8 cellular contexts compared by ENCODE assay signal in the genomic region with DNA sequence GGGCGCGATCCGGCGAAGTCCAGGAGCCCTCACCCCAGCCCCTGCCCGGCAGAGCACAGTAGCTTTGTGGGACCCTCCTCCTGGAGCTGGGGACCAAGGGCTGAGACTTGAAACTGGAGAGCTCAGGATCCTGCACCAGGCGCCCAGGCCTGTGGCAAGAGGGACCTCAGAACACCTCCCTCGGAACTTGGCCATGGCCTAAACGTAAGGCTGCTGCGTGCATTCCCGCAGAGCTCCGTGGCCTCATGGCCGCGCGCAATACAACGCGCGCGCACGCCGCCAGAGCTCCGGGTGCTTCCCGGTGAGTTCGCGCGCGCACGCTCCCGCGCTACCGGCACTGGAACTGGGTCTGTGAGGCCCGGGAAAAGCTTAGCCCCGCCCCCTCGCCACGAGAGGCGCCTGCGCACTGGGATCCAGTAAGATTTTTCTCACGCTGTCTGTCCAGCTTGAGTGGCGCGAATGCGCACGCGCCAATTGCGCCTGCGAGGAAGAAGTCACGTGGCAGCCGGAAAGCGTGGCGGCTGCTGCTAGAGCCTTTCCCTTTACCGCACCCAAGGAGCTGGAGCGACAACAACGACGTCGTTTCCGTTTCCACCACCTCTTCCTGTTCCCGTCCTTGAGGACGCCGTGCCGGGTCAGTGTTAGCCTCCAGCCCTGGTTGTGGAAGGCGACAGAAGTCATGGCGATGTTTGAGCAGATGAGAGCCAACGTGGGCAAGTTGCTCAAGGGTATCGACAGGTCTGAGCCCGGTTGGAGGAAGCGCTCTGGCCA. TPM values are rescaled to one million over a fixed set of nuclear protein-coding genes. Genes with fewer than 3 reads are reported as not detected.
DNase-seq lines count a peak whose midpoint lies in the region; ATAC-seq lines count a peak whose summit lies in the region.

TSS of gene EIF3K (plus strand) at position 599 of the 771 bp plus-strand sequence. CDS start at position 680, 81 bp downstream.

- peak; percentile 71 for ATAC-seq in GM21528 (IDR thresholded peaks at IDR 0.05; ENCODE audit: low FRiP score, unreplicated experiment)

- H3K27me3 Mint-ChIP-seq in IgD-negative memory B cell: no peaks in the 10 kb centered on the region

- peaks cover 6% of the 10 kb centered on the region for H3K36me3 Mint-ChIP-seq in IgD-negative memory B cell

- DNase-seq in D341Med (ENCODE audit: low spot score) (peak; percentile 98), OCI-M2 (lab: John Stamatoyannopoulos, UW; ENCODE audit: unreplicated experiment) (peak; percentile 99), activated T-cell treated with anti-CD3 and anti-CD28 coated beads for 4 hours (peak; percentile 97), epidermal melanocyte (ENCODE audit: insufficient read length, low spot score) (peak; percentile 97), middle frontal gyrus (ENCODE audit: extremely low spot score, low spot score) (peak; percentile 99)
- peak; percentile 97 to 98 for DNase-seq in stimulated activated CD8-positive, alpha-beta memory T cell treated with anti-CD3 and anti-CD28 coated beads, Interleukin-2, amount 100 ng/mL, for 48 hours (ENCODE audit: low read depth in 2 of 2)

- H3K9me3 Mint-ChIP-seq in IgD-negative memory B cell: no peaks in the 10 kb centered on the region

- H3K4me3 Mint-ChIP-seq in IgD-negative memory B cell: peak within 1 kb of the TSS; percentile 87 to 99 (median 98)

- H3K27ac Mint-ChIP-seq in IgD-negative memory B cell: peak within 1 kb of the TSS; percentile 96 to 99 (median 98)

- H3K4me1 Mint-ChIP-seq in IgD-negative memory B cell: peaks cover 11 to 25% (median 25%) of the 10 kb centered on the region in 3 donors

RNA-seq across cellular contexts. Expression of gene EIF3K, which starts in this region (rescaled TPM):
- 371 TPM for polyA plus RNA-seq in IgD-negative memory B cell

Comparison
In these comparisons a context has a peak if more than half of its experiments do, and no peak if none do; other contexts are left out.
1. Peak in every context shown above with its lines: DNase-seq and ATAC-seq.